In the genomic region with DNA sequence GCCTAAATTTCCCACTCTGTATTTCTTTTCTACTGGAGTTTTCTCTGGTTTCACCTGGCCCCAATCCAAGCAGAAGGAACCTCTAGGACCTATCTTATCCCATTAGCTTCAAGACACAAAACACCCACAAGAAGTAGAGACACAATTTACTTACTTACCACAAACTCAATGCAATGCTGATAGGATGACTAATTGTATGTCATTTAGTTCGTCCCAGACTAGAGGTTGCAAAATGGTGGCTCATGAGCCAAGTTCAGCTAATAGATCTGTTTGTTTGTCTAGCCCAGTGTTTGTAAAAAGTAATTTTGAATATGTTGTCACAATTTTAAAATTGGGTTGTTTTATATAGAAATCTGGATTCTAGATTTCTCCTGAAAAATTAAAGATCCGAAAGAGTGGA, we compare ENCODE assay signal across 1 cellular context.
TF ChIP-seq lines count a peak whose summit lies in the region.

No MANE protein-coding gene starts in this region.

TF ChIP-seq in endothelial cell of umbilical vein, 7 proteins besides CTCF, POLR2A, EP300 and RAD21:
- TF ChIP-seq MAX (IDR thresholded peaks at IDR 0.05; ENCODE audit: insufficient read depth, insufficient read length) (no peak), MYC (IDR thresholded peaks at IDR 0.05; ENCODE audit: low read depth, low read length) (no peak)
